In the genomic region with DNA sequence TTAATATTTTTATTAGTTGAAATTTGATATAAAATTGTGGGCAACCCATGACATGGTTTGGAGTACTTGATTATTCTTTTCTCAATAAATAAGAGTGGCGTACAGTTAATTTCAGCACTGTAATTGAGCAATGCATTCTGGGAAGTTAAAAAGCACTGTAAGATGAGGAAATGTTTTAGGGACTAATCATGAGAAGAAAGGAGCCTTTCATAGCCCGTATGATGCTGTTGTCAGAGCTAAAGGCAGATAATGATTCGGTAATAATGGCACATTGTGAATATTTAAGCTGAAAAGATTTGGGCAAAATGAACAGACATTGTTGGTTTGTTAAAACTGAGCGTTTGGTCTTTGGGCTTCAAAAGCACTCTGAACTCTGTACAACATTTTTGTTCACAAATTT, we compare ENCODE assay signal across 18 cellular contexts.
DNase-seq lines count a peak whose midpoint lies in the region; ATAC-seq, FAIRE-seq and TF ChIP-seq lines count a peak whose summit lies in the region.
"Had no signal": no experiment of that assay in that cellular context is flagged by ENCODE, and none has a peak within 500 bp of the region (broad histone marks: within the 10 kb centered on the region; RNA-seq: fewer than 3 reads in every experiment).

No MANE protein-coding gene starts in this region.

- no peaks in the 10 kb centered on the region for H3K36me3 ChIP-seq in gastroesophageal sphincter
- H3K36me3 ChIP-seq in pancreas = no peaks in the 10 kb centered on the region
- H3K36me3 ChIP-seq: HAP-1, left lung, neutrophil, SJSA1, spleen, thyroid gland had no signal

- H3K4me3 Mint-ChIP-seq in activated T-helper 1 cell treated with anti-CD3 and anti-CD28 coated beads, Interleukin-12 subunit alpha, Interleukin-12 subunit beta, Interleukin-2, Interleukin-4 antibody, amounts not matched to agents 30 ng/mL and 10 ng/mL and 1 ng/mL, durations not matched to agents 14 hours and 24 hours and 36 hours = no peak overlapping the region

- DNase-seq in GM03348 (ENCODE audit: low spot score) (peak; percentile 48), SK-MEL-5 (ENCODE audit: low read depth, low spot score) (peak; percentile 93), pancreas (no peak), NCI-H1417 treated with DMSO at 0.1 percent for 48 hours (lab: John Stamatoyannopoulos, UW) (no peak)
- DNase-seq in activated T-helper 1 cell treated with anti-CD3 and anti-CD28 coated beads, Interleukin-12 subunit alpha, Interleukin-12 subunit beta, Interleukin-2, Interleukin-4 antibody, amounts not matched to agents 30 ng/mL and 10 ng/mL and 1 ng/mL, durations not matched to agents 14 hours and 24 hours and 36 hours (ENCODE audit: low spot score) = no peak
- DNase-seq: activated effector memory CD4-positive, alpha-beta T cell treated with anti-CD3 and anti-CD28 coated beads, Interleukin-2, amount 50 U/mL, for 16 hours; DMS153; Kasumi-1; left lung; NCI-H2081 treated with DMSO at 0.1 percent for 48 hours; spleen; thyroid gland had no signal

- ATAC-seq in gastroesophageal sphincter (peak; percentile 55), pancreas (peak in 3 of 4 donors; percentile 53 to 76 (median 66)), GM21825 (IDR thresholded peaks at IDR 0.05; ENCODE audit: unreplicated experiment) (no peak), HG03571 (IDR thresholded peaks at IDR 0.05; ENCODE audit: unreplicated experiment) (no peak)
- ATAC-seq: left lung had no signal

- H3K4me1 ChIP-seq in gastroesophageal sphincter (peaks cover 0 to 85% (median 17%) of the 10 kb centered on the region in 3 donors), pancreas (peaks cover 14 to 24% (median 17%) of the 10 kb centered on the region in 3 donors)
- H3K4me1 ChIP-seq: SJSA1 had no signal

- in situ Hi-C loops in SK-MEL-5 (cut with HindIII; ENCODE audit: low pct_unique_long_range_greater_than_20kb, low sequenced_read_pairs) = no loop called here

- H3K27me3 ChIP-seq in gastroesophageal sphincter = no peaks in the 10 kb centered on the region
- H3K27me3 ChIP-seq in pancreas = no peaks in the 10 kb centered on the region
- H3K27me3 ChIP-seq: left lung, neutrophil, SJSA1, spleen, thyroid gland had no signal

- WGBS in gastroesophageal sphincter (ENCODE audit: low coverage in 1 of 2), 2 donors = 39 to 59% methylated on average over 4 of the region's 4 CpGs
- 57 to 61% methylated on average over 4 of the region's 4 CpGs for WGBS in pancreas, 2 donors

- no peaks in the 10 kb centered on the region for H3K9me3 ChIP-seq in gastroesophageal sphincter
- no peaks in the 10 kb centered on the region for H3K9me3 ChIP-seq in pancreas
- H3K9me3 ChIP-seq: HAP-1, left lung, neutrophil, SJSA1, spleen, thyroid gland had no signal

- intact Hi-C loops in pancreas (cut with DNase I) = no loop called here
- intact Hi-C loops in activated T-helper 1 cell treated with anti-CD3 and anti-CD28 coated beads, Interleukin-12 subunit alpha, Interleukin-12 subunit beta, Interleukin-2, Interleukin-4 antibody, amounts not matched to agents 30 ng/mL and 10 ng/mL and 1 ng/mL, durations not matched to agents 14 hours and 24 hours and 36 hours (cut with micrococcal nuclease) = no loop called here

- no peak overlapping the region for H3K27ac Mint-ChIP-seq in activated T-helper 1 cell treated with anti-CD3 and anti-CD28 coated beads, Interleukin-12 subunit alpha, Interleukin-12 subunit beta, Interleukin-2, Interleukin-4 antibody, amounts not matched to agents 30 ng/mL and 10 ng/mL and 1 ng/mL, durations not matched to agents 14 hours and 24 hours and 36 hours

- no peak for FAIRE-seq in pancreas (lab: Jason Lieb, UNC)

- H3K36me3 Mint-ChIP-seq in activated T-helper 1 cell treated with anti-CD3 and anti-CD28 coated beads, Interleukin-12 subunit alpha, Interleukin-12 subunit beta, Interleukin-2, Interleukin-4 antibody, amounts not matched to agents 30 ng/mL and 10 ng/mL and 1 ng/mL, durations not matched to agents 14 hours and 24 hours and 36 hours (ENCODE audit: low read depth) = no peaks in the 10 kb centered on the region

- TF ChIP-seq CTCF in gastroesophageal sphincter (IDR thresholded peaks at IDR 0.05) = no peak
- TF ChIP-seq CTCF in pancreas (IDR thresholded peaks at IDR 0.05) = no peak

- peak overlapping the region in 2 of 4 donors; percentile 33 to 42 for H3K27ac ChIP-seq in gastroesophageal sphincter
- H3K27ac ChIP-seq in pancreas = peak overlapping the region in 2 of 4 donors; percentile 33 to 40
- H3K27ac ChIP-seq: left lung, neutrophil, SJSA1, spleen, thyroid gland had no signal

- TF ChIP-seq EP300 in gastroesophageal sphincter (IDR thresholded peaks at IDR 0.05) = no peak

- peaks cover 11% of the 10 kb centered on the region for H3K27me3 Mint-ChIP-seq in activated T-helper 1 cell treated with anti-CD3 and anti-CD28 coated beads, Interleukin-12 subunit alpha, Interleukin-12 subunit beta, Interleukin-2, Interleukin-4 antibody, amounts not matched to agents 30 ng/mL and 10 ng/mL and 1 ng/mL, durations not matched to agents 14 hours and 24 hours and 36 hours (ENCODE audit: insufficient read depth)

- no peak for TF ChIP-seq POLR2A in gastroesophageal sphincter (IDR thresholded peaks at IDR 0.05)

- H3K4me1 Mint-ChIP-seq in activated T-helper 1 cell treated with anti-CD3 and anti-CD28 coated beads, Interleukin-12 subunit alpha, Interleukin-12 subunit beta, Interleukin-2, Interleukin-4 antibody, amounts not matched to agents 30 ng/mL and 10 ng/mL and 1 ng/mL, durations not matched to agents 14 hours and 24 hours and 36 hours (ENCODE audit: low read depth) = no peaks in the 10 kb centered on the region

- H3K4me3 ChIP-seq in gastroesophageal sphincter (no peak overlapping the region), pancreas (no peak overlapping the region)
- H3K4me3 ChIP-seq: HAP-1, left lung, SJSA1, spleen, thyroid gland had no signal

- no peaks in the 10 kb centered on the region for H3K9me3 Mint-ChIP-seq in activated T-helper 1 cell treated with anti-CD3 and anti-CD28 coated beads, Interleukin-12 subunit alpha, Interleukin-12 subunit beta, Interleukin-2, Interleukin-4 antibody, amounts not matched to agents 30 ng/mL and 10 ng/mL and 1 ng/mL, durations not matched to agents 14 hours and 24 hours and 36 hours

Comparison
In these comparisons a context has a peak if more than half of its experiments do, and no peak if none do; other contexts are left out.
1. DNase-seq: peak in GM03348 (single experiment) and SK-MEL-5 (single experiment); none in pancreas (0 of 6), NCI-H1417 treated with DMSO at 0.1 percent for 48 hours (single experiment) and activated T-helper 1 cell treated with anti-CD3 and anti-CD28 coated beads, Interleukin-12 subunit alpha, Interleukin-12 subunit beta, Interleukin-2, Interleukin-4 antibody, amounts not matched to agents 30 ng/mL and 10 ng/mL and 1 ng/mL, durations not matched to agents 14 hours and 24 hours and 36 hours (single experiment).
2. ATAC-seq: peak in gastroesophageal sphincter (single experiment) and pancreas (3 of 4); none in GM21825 (single experiment) and HG03571 (single experiment).